ENCODE assay signal across 9 cellular contexts in genomic region chr4:157222764-157223145, GRCh38. TPM values are rescaled to one million over a fixed set of nuclear protein-coding genes. Genes with fewer than 3 reads are reported as not detected.
DNase-seq lines count a peak whose midpoint lies in the region; ATAC-seq, FAIRE-seq and TF ChIP-seq lines count a peak whose summit lies in the region.
"Had no signal": no experiment of that assay in that cellular context is flagged by ENCODE, and none has a peak within 500 bp of the region (broad histone marks: within the 10 kb centered on the region; RNA-seq: fewer than 3 reads in every experiment).

No MANE protein-coding gene starts in this region.

- peaks cover 8% of the 10 kb centered on the region for H3K9me3 Mint-ChIP-seq in activated CD4-positive, alpha-beta memory T cell treated with anti-CD3 and anti-CD28 coated beads for 36 hours
- peaks cover 2% of the 10 kb centered on the region for H3K9me3 Mint-ChIP-seq in activated CD8-positive, alpha-beta memory T cell treated with anti-CD3 and anti-CD28 coated beads, Interleukin-2, amount 10 ng/mL, durations not matched to agents 7 days and 5 days (ENCODE audit: low read depth)

- DNase-seq in AG20443 (ENCODE audit: low spot score) (peak; percentile 8), NCI-H2227 (lab: John Stamatoyannopoulos, UW; ENCODE audit: unreplicated experiment) (peak; percentile 47), fibroblast of pulmonary artery (ENCODE audit: low read depth) (no peak), pancreas (peak in 1 of 6 donors; percentile 60), AG08395 (ENCODE audit: low spot score) (no peak)
- no peak for DNase-seq in activated CD4-positive, alpha-beta memory T cell treated with anti-CD3 and anti-CD28 coated beads for 36 hours
- no peak for DNase-seq in activated CD8-positive, alpha-beta memory T cell treated with anti-CD3 and anti-CD28 coated beads, Interleukin-2, amount 10 ng/mL, durations not matched to agents 7 days and 5 days
- DNase-seq: DMS153 had no signal

- FAIRE-seq in pancreas (lab: Jason Lieb, UNC) = no peak

- intact Hi-C loops in pancreas (cut with DNase I) = no loop called here
- intact Hi-C loops in activated CD4-positive, alpha-beta memory T cell treated with anti-CD3 and anti-CD28 coated beads for 36 hours (cut with micrococcal nuclease) = no loop called here

- ATAC-seq in pancreas (peak in 3 of 4 donors; percentile 14 to 44 (median 24)), GM21381 (IDR thresholded peaks at IDR 0.05; ENCODE audit: unreplicated experiment) (no peak)
- no peak for ATAC-seq in activated CD8-positive, alpha-beta memory T cell treated with anti-CD3 and anti-CD28 coated beads, Interleukin-2, amount 10 ng/mL, durations not matched to agents 7 days and 5 days

- CTCF ChIA-PET in activated CD4-positive, alpha-beta memory T cell treated with anti-CD3 and anti-CD28 coated beads for 36 hours (lab: Charles Lee) = no interaction called here
- CTCF ChIA-PET in activated CD8-positive, alpha-beta memory T cell treated with anti-CD3 and anti-CD28 coated beads, Interleukin-2, amount 10 ng/mL, durations not matched to agents 7 days and 5 days (lab: Charles Lee) = no interaction called here

- no peaks in the 10 kb centered on the region for H3K36me3 ChIP-seq in pancreas

- H3K4me3 Mint-ChIP-seq in activated CD4-positive, alpha-beta memory T cell treated with anti-CD3 and anti-CD28 coated beads for 36 hours = no peak overlapping the region
- H3K4me3 Mint-ChIP-seq in activated CD8-positive, alpha-beta memory T cell treated with anti-CD3 and anti-CD28 coated beads, Interleukin-2, amount 10 ng/mL, durations not matched to agents 7 days and 5 days = no peak overlapping the region

- peaks cover 1% of the 10 kb centered on the region for H3K4me1 Mint-ChIP-seq in activated CD4-positive, alpha-beta memory T cell treated with anti-CD3 and anti-CD28 coated beads for 36 hours (ENCODE audit: low read depth)
- H3K4me1 Mint-ChIP-seq in activated CD8-positive, alpha-beta memory T cell treated with anti-CD3 and anti-CD28 coated beads, Interleukin-2, amount 10 ng/mL, durations not matched to agents 7 days and 5 days = no peaks in the 10 kb centered on the region

- peaks cover 5% of the 10 kb centered on the region for H3K36me3 Mint-ChIP-seq in activated CD4-positive, alpha-beta memory T cell treated with anti-CD3 and anti-CD28 coated beads for 36 hours
- H3K36me3 Mint-ChIP-seq in activated CD8-positive, alpha-beta memory T cell treated with anti-CD3 and anti-CD28 coated beads, Interleukin-2, amount 10 ng/mL, durations not matched to agents 7 days and 5 days = peaks cover 1% of the 10 kb centered on the region

- H3K27me3 ChIP-seq in pancreas = peaks cover 0 to 52% (median 11%) of the 10 kb centered on the region in 4 donors

- peak overlapping the region; percentile 42 for H3K4me3 ChIP-seq in fibroblast of pulmonary artery (replicated peaks; ENCODE audit: low read depth, low read length)
- peak overlapping the region; percentile 7 to 38 (median 18) for H3K4me3 ChIP-seq in pancreas

- POLR2A ChIA-PET in activated CD4-positive, alpha-beta memory T cell treated with anti-CD3 and anti-CD28 coated beads for 36 hours (lab: Charles Lee) = no interaction called here

- H3K27ac ChIP-seq in pancreas = peak overlapping the region in 1 of 4 donors; percentile 48

- TF ChIP-seq CTCF in fibroblast of pulmonary artery (IDR thresholded peaks at IDR 0.05; ENCODE audit: low read length, missing control alignments) (no peak), pancreas (IDR thresholded peaks at IDR 0.05) (no peak)

- no peak overlapping the region for H3K27ac Mint-ChIP-seq in activated CD4-positive, alpha-beta memory T cell treated with anti-CD3 and anti-CD28 coated beads for 36 hours
- no peak overlapping the region for H3K27ac Mint-ChIP-seq in activated CD8-positive, alpha-beta memory T cell treated with anti-CD3 and anti-CD28 coated beads, Interleukin-2, amount 10 ng/mL, durations not matched to agents 7 days and 5 days

- H3K9me3 ChIP-seq in pancreas = no peaks in the 10 kb centered on the region

- peaks cover 21% of the 10 kb centered on the region for H3K27me3 Mint-ChIP-seq in activated CD4-positive, alpha-beta memory T cell treated with anti-CD3 and anti-CD28 coated beads for 36 hours
- H3K27me3 Mint-ChIP-seq in activated CD8-positive, alpha-beta memory T cell treated with anti-CD3 and anti-CD28 coated beads, Interleukin-2, amount 10 ng/mL, durations not matched to agents 7 days and 5 days = peaks cover 26% of the 10 kb centered on the region

- 1 to 4% methylated on average over 16 of the region's 16 CpGs for WGBS in pancreas, 2 donors

- H3K4me1 ChIP-seq in pancreas = peaks cover 0 to 4% (median 0%) of the 10 kb centered on the region in 3 donors

RNA-seq across cellular contexts. Expression of gene GRIA2, which starts 2.2 kb away (rescaled TPM):
- 1 to 10 TPM in 4 of 6 donors, under 1 TPM in 2; 0.69 to 2.2 (median 1.5) TPM for total RNA-seq in pancreas
- polyA plus RNA-seq in pancreas = 1 to 10 TPM; 1.1 to 6.0 TPM
- total RNA-seq in activated CD4-positive, alpha-beta memory T cell treated with anti-CD3 and anti-CD28 coated beads for 36 hours = not detected
- not detected for total RNA-seq in activated CD8-positive, alpha-beta memory T cell treated with anti-CD3 and anti-CD28 coated beads, Interleukin-2, amount 10 ng/mL, durations not matched to agents 7 days and 5 days

Comparison
In these comparisons a context has a peak if more than half of its experiments do, and no peak if none do; other contexts are left out.
1. DNase-seq: peak in AG20443 (single experiment) and NCI-H2227 (single experiment); none in fibroblast of pulmonary artery (single experiment), activated CD4-positive, alpha-beta memory T cell treated with anti-CD3 and anti-CD28 coated beads for 36 hours (single experiment), AG08395 (single experiment) and activated CD8-positive, alpha-beta memory T cell treated with anti-CD3 and anti-CD28 coated beads, Interleukin-2, amount 10 ng/mL, durations not matched to agents 7 days and 5 days (single experiment).
2. ATAC-seq: peak in pancreas (3 of 4); none in GM21381 (single experiment) and activated CD8-positive, alpha-beta memory T cell treated with anti-CD3 and anti-CD28 coated beads, Interleukin-2, amount 10 ng/mL, durations not matched to agents 7 days and 5 days (single experiment).